In the genomic region with DNA sequence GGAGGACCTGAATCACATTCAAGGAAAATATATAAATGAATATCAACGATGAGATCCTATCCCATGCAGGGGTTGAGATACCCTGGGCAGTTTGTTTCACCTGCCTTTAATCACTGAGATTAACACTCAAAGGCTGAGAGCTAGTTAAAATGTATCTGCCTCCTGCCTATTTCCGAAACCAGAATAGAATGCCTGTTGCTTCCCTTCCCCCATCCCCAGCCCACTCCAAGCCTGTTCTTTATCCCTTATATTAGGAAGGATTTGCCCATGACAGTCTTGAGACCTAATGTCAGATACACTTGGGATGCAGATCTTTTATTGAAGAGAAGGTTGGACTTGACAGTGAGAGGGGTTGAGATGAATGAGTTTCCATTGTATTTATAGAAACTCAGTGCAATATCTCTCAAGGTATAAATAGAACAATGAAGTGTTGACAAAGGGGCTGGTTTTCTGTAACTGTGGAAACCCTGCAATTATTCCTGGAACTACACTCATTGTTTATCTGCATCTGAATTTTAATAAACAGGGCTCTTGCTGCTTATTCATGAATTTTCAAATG, we compare ENCODE assay signal across 18 cellular contexts.
"Had no signal": no experiment of that assay in that cellular context is flagged by ENCODE, and none has a peak within 500 bp of the region (broad histone marks: within the 10 kb centered on the region; RNA-seq: fewer than 3 reads in every experiment).

No MANE protein-coding gene starts in this region.

- H3K9me3 ChIP-seq: ascending aorta, breast epithelium, gastrocnemius medialis, mucosa of descending colon, pancreas, thyroid gland, uterus had no signal

- H3K4me3 Mint-ChIP-seq: activated naive CD4-positive, alpha-beta T cell treated with anti-CD3 and anti-CD28 coated beads for 36 hours; naive thymus-derived CD4-positive, alpha-beta T cell; stimulated activated effector memory CD8-positive, alpha-beta T cell treated with anti-CD3 and anti-CD28 coated beads, Interleukin-12 subunit alpha, Interleukin-12 subunit beta, amount 100 ng/mL, for 72 hours had no signal

- DNase-seq: activated CD4-positive, alpha-beta T cell treated with anti-CD3 and anti-CD28 coated beads, Interleukin-2, amount 50 U/mL, for 4 hours; activated CD4-positive, CD25-positive, alpha-beta regulatory T cell treated with anti-CD3 and anti-CD28 coated beads, Interleukin-2, amount 50 U/mL, for 72 hours; activated naive CD4-positive, alpha-beta T cell treated with anti-CD3 and anti-CD28 coated beads for 36 hours; erythroblast; gastrocnemius medialis; islet precursor cell; mucosa of descending colon; naive thymus-derived CD4-positive, alpha-beta T cell; pancreas; stimulated activated CD4-positive, alpha-beta T cell treated with anti-CD3 and anti-CD28 coated beads, Interleukin-12 subunit alpha, Interleukin-12 subunit beta, amount 100 ng/mL, for 4 hours; stimulated activated CD4-positive, alpha-beta T cell treated with anti-CD3 and anti-CD28 coated beads, Interleukin-2, amount 100 ng/mL, for 24 hours; T-helper 9 cell; thyroid gland; uterus had no signal

- H3K36me3 Mint-ChIP-seq: naive thymus-derived CD4-positive, alpha-beta T cell; stimulated activated effector memory CD8-positive, alpha-beta T cell treated with anti-CD3 and anti-CD28 coated beads, Interleukin-12 subunit alpha, Interleukin-12 subunit beta, amount 100 ng/mL, for 72 hours had no signal

- H3K27ac Mint-ChIP-seq: activated naive CD4-positive, alpha-beta T cell treated with anti-CD3 and anti-CD28 coated beads for 36 hours; activated T-helper 2 cell treated with anti-CD3 and anti-CD28 coated beads, Interferon-gamma antibody, Interleukin-2, Interleukin-4, amounts not matched to agents 10 μg/mL and 5 μg/mL and 100 μg/mL, durations not matched to agents 14 hours and 24 hours and 36 hours; stimulated activated effector memory CD8-positive, alpha-beta T cell treated with anti-CD3 and anti-CD28 coated beads, Interleukin-12 subunit alpha, Interleukin-12 subunit beta, amount 100 ng/mL, for 72 hours had no signal

- H3K4me1 Mint-ChIP-seq: naive thymus-derived CD4-positive, alpha-beta T cell; stimulated activated effector memory CD8-positive, alpha-beta T cell treated with anti-CD3 and anti-CD28 coated beads, Interleukin-12 subunit alpha, Interleukin-12 subunit beta, amount 100 ng/mL, for 72 hours had no signal

- H3K4me3 ChIP-seq: ascending aorta, breast epithelium, gastrocnemius medialis, mucosa of descending colon, pancreas, thyroid gland, uterus had no signal

- H3K4me1 ChIP-seq: ascending aorta, breast epithelium, gastrocnemius medialis, pancreas, thyroid gland, uterus had no signal

- ATAC-seq: gastrocnemius medialis; mucosa of descending colon; naive thymus-derived CD4-positive, alpha-beta T cell; pancreas; stimulated activated effector memory CD8-positive, alpha-beta T cell treated with anti-CD3 and anti-CD28 coated beads, Interleukin-12 subunit alpha, Interleukin-12 subunit beta, amount 100 ng/mL, for 72 hours had no signal

- H3K27me3 ChIP-seq: ascending aorta, breast epithelium, gastrocnemius medialis, pancreas, thyroid gland, uterus had no signal

- H3K27ac ChIP-seq: ascending aorta, breast epithelium, gastrocnemius medialis, pancreas, thyroid gland, uterus had no signal

- H3K36me3 ChIP-seq: ascending aorta, breast epithelium, gastrocnemius medialis, pancreas, thyroid gland, uterus had no signal

- H3K9me3 Mint-ChIP-seq: activated naive CD4-positive, alpha-beta T cell treated with anti-CD3 and anti-CD28 coated beads for 36 hours; activated T-helper 2 cell treated with anti-CD3 and anti-CD28 coated beads, Interferon-gamma antibody, Interleukin-2, Interleukin-4, amounts not matched to agents 10 μg/mL and 5 μg/mL and 100 μg/mL, durations not matched to agents 14 hours and 24 hours and 36 hours; naive thymus-derived CD4-positive, alpha-beta T cell; stimulated activated effector memory CD8-positive, alpha-beta T cell treated with anti-CD3 and anti-CD28 coated beads, Interleukin-12 subunit alpha, Interleukin-12 subunit beta, amount 100 ng/mL, for 72 hours had no signal
